ENCODE assay signal across 22 cellular contexts in genomic region chr9:126365780-126366179, GRCh38. TPM values are rescaled to one million over a fixed set of nuclear protein-coding genes. Genes with fewer than 3 reads are reported as not detected.
DNase-seq lines count a peak whose midpoint lies in the region; ATAC-seq and TF ChIP-seq lines count a peak whose summit lies in the region.
"Had no signal": no experiment of that assay in that cellular context is flagged by ENCODE, and none has a peak within 500 bp of the region (broad histone marks: within the 10 kb centered on the region; RNA-seq: fewer than 3 reads in every experiment).

No MANE protein-coding gene starts in this region.

- H3K27me3 ChIP-seq in brain microvascular endothelial cell (replicated peaks) (no peaks in the 10 kb centered on the region), layer of hippocampus (ENCODE audit: control insufficient read depth, insufficient read depth, low read length) (no peaks in the 10 kb centered on the region)
- H3K27me3 ChIP-seq: upper lobe of left lung had no signal

- H3K36me3 ChIP-seq in brain microvascular endothelial cell (replicated peaks), result no peaks in the 10 kb centered on the region
- H3K36me3 ChIP-seq: upper lobe of left lung had no signal

- DNase-seq in DMS79 treated with DMSO at 0.1 percent for 48 hours (lab: John Stamatoyannopoulos, UW) (peak; percentile 8), DMS79 (lab: John Stamatoyannopoulos, UW) (no peak), brain microvascular endothelial cell (no peak)
- DNase-seq: activated CD4-positive, alpha-beta T cell treated with anti-CD3 and anti-CD28 coated beads, Interleukin-2, amount 50 U/mL, for 48 hours; activated gamma-delta T cell treated with Interleukin-2 at 50 U/mL for 16 hours; activated T-cell treated with anti-CD3 and anti-CD28 coated beads for 4 hours; AML-193; amniotic stem cell; effector memory CD4-positive, alpha-beta T cell; NCI-H1417 treated with DMSO at 0.1 percent for 48 hours; NCI-H2171; NCI-H774; SIG-M5; stimulated activated CD4-positive, alpha-beta T cell treated with anti-CD3 and anti-CD28 coated beads, Interleukin-4, amount 100 ng/mL, for 24 hours; T-helper 2 cell; upper lobe of left lung had no signal

- ATAC-seq in GM21447 (IDR thresholded peaks at IDR 0.05; ENCODE audit: unreplicated experiment) (no peak), HG03175 (IDR thresholded peaks at IDR 0.05; ENCODE audit: unreplicated experiment) (no peak), GM18873 (IDR thresholded peaks at IDR 0.05; ENCODE audit: low FRiP score, unreplicated experiment) (no peak)

- TF ChIP-seq CTCF in brain microvascular endothelial cell (IDR thresholded peaks at IDR 0.05; ENCODE audit: low read depth, low read length, missing control alignments), result peak; percentile 17

- H3K27ac ChIP-seq in brain microvascular endothelial cell (no peak overlapping the region), layer of hippocampus (ENCODE audit: low read depth, low read length) (peak overlapping the region; percentile 89), temporal lobe (ENCODE audit: low read depth, low read length) (peak overlapping the region; percentile 83)
- H3K27ac ChIP-seq: 22Rv1 had no signal

- in situ Hi-C loops in brain microvascular endothelial cell (cut with HindIII; ENCODE audit: low pct_ligation_motif_present, low sequenced_read_pairs), result no loop called here

- H3K4me3 ChIP-seq in brain microvascular endothelial cell (ENCODE audit: low read depth, low read length), result no peak overlapping the region
- H3K4me3 ChIP-seq: upper lobe of left lung had no signal

RNA-seq across cellular contexts. Expression of gene MVB12B, which starts 39.2 kb away (rescaled TPM):
- total RNA-seq in temporal lobe, result 29.7 TPM
